In genomic region chr6:160201056-160201455, GRCh38 we compare ENCODE assay signal across 15 cellular contexts. TPM values are rescaled to one million over a fixed set of nuclear protein-coding genes. Genes with fewer than 3 reads are reported as not detected.
DNase-seq lines count a peak whose midpoint lies in the region; ATAC-seq, FAIRE-seq and TF ChIP-seq lines count a peak whose summit lies in the region.
"Had no signal": no experiment of that assay in that cellular context is flagged by ENCODE, and none has a peak within 500 bp of the region (broad histone marks: within the 10 kb centered on the region; RNA-seq: fewer than 3 reads in every experiment).

No MANE protein-coding gene starts in this region.

- H3K4me3 Mint-ChIP-seq in progenitor cell of endocrine pancreas (ENCODE audit: low read depth) = no peak overlapping the region
- H3K4me3 Mint-ChIP-seq: CD4-positive, CD25-positive, alpha-beta regulatory T cell had no signal

- 83% methylated on average over 3 of the region's 3 CpGs for WGBS in mesenchymal stem cell

- peak overlapping the region; percentile 21 for H3K27ac Mint-ChIP-seq in progenitor cell of endocrine pancreas
- H3K27ac Mint-ChIP-seq: CD4-positive, CD25-positive, alpha-beta regulatory T cell had no signal

- no peak for FAIRE-seq in GM19239 (lab: Jason Lieb, UNC)
- FAIRE-seq: GM12891, H54, K562 had no signal

- no peak overlapping the region for H2BK15ac ChIP-seq in mesenchymal stem cell (ENCODE audit: low read depth, poor library complexity, severe bottlenecking)

- no peak overlapping the region for H3K23ac ChIP-seq in mesenchymal stem cell (ENCODE audit: low read length in 2 of 2)

- peaks cover 31% of the 10 kb centered on the region for H3K4me1 Mint-ChIP-seq in progenitor cell of endocrine pancreas (ENCODE audit: low read depth)
- H3K4me1 Mint-ChIP-seq: CD4-positive, CD25-positive, alpha-beta regulatory T cell had no signal

- H3K4me3 ChIP-seq in mesenchymal stem cell (ENCODE audit: insufficient read depth in 1 of 2, low read depth in 1 of 2, low read length in 2 of 2) = no peak overlapping the region
- H3K4me3 ChIP-seq: BLaER1 treated with 17β-estradiol and CSF1 and Interleukin-3, amounts not matched to agents 10 nM and 100 nM; K562 had no signal

- H3K79me1 ChIP-seq in mesenchymal stem cell (replicated peaks; ENCODE audit: low read length, poor library complexity, severe bottlenecking) = no peaks in the 10 kb centered on the region

- no peaks in the 10 kb centered on the region for H3K27me3 Mint-ChIP-seq in progenitor cell of endocrine pancreas

- H2BK120ac ChIP-seq in mesenchymal stem cell (ENCODE audit: low read depth, low read length) = no peak overlapping the region

- H3K27me3 ChIP-seq in mesenchymal stem cell (ENCODE audit: control insufficient read depth in 1 of 2, insufficient read depth in 1 of 2, low read length in 2 of 2) = no peaks in the 10 kb centered on the region
- H3K27me3 ChIP-seq: BLaER1 treated with 17β-estradiol and CSF1 and Interleukin-3, amounts not matched to agents 10 nM and 100 nM had no signal

- H4K91ac ChIP-seq in mesenchymal stem cell (ENCODE audit: low read length) = no peak overlapping the region

- no peak overlapping the region for H3K27ac ChIP-seq in mesenchymal stem cell (ENCODE audit: low read length, poor library complexity, severe bottlenecking)
- H3K27ac ChIP-seq: BLaER1 treated with 17β-estradiol and CSF1 and Interleukin-3, amounts not matched to agents 10 nM and 100 nM had no signal

- H3K9ac ChIP-seq in mesenchymal stem cell (ENCODE audit: low read length) = no peak overlapping the region
- H3K9ac ChIP-seq: BLaER1 treated with 17β-estradiol and CSF1 and Interleukin-3, amounts not matched to agents 10 nM and 100 nM had no signal

- H2BK5ac ChIP-seq in mesenchymal stem cell (ENCODE audit: low read depth, low read length, poor library complexity, severe bottlenecking) = no peak overlapping the region

- no peaks in the 10 kb centered on the region for H3K36me3 Mint-ChIP-seq in progenitor cell of endocrine pancreas (ENCODE audit: insufficient read depth)
- H3K36me3 Mint-ChIP-seq: CD4-positive, CD25-positive, alpha-beta regulatory T cell had no signal

- no peak overlapping the region for H3K4me2 ChIP-seq in mesenchymal stem cell (ENCODE audit: low read length, poor library complexity, severe bottlenecking)
- H3K4me2 ChIP-seq: BLaER1 treated with 17β-estradiol and CSF1 and Interleukin-3, amounts not matched to agents 10 nM and 100 nM had no signal

- no peak overlapping the region for H2AFZ ChIP-seq in mesenchymal stem cell (ENCODE audit: low read depth, low read length)

- H3K4ac ChIP-seq in mesenchymal stem cell (ENCODE audit: low read depth in 1 of 2, low read length in 2 of 2) = no peak overlapping the region

- H3K9me3 Mint-ChIP-seq in progenitor cell of endocrine pancreas (ENCODE audit: low read depth) = peaks cover 11% of the 10 kb centered on the region

- no peak overlapping the region for H4K8ac ChIP-seq in mesenchymal stem cell (ENCODE audit: low read length)

- H2BK12ac ChIP-seq in mesenchymal stem cell (ENCODE audit: low read length in 2 of 2) = no peak overlapping the region

- no peak for TF ChIP-seq CTCF in progenitor cell of endocrine pancreas (IDR thresholded peaks at IDR 0.05; ENCODE audit: unreplicated experiment)

- H3K36me3 ChIP-seq in mesenchymal stem cell (ENCODE audit: control insufficient read depth in 1 of 2, insufficient read depth in 2 of 2, low read depth in 1 of 2, low read length in 2 of 2) = no peaks in the 10 kb centered on the region
- H3K36me3 ChIP-seq: BLaER1 treated with 17β-estradiol and CSF1 and Interleukin-3, amounts not matched to agents 10 nM and 100 nM had no signal

- H3K18ac ChIP-seq in mesenchymal stem cell (ENCODE audit: low read depth in 1 of 2, low read length in 2 of 2) = no peak overlapping the region

- intact Hi-C loops in left ventricle myocardium superior (cut with micrococcal nuclease) = no loop called here
- intact Hi-C loops in Right ventricle myocardium inferior (cut with DNase I) = no loop called here

- H3K9me3 ChIP-seq in mesenchymal stem cell (ENCODE audit: control insufficient read depth, low read length) = peaks cover 4% of the 10 kb centered on the region

- ATAC-seq in left ventricle myocardium superior (peak; percentile 63), Right ventricle myocardium inferior (no peak)
- ATAC-seq: K562 had no signal

- no peak for DNase-seq in left ventricle myocardium superior
- no peak for DNase-seq in Right ventricle myocardium inferior (ENCODE audit: missing footprints)
- no peak for DNase-seq in mesenchymal stem cell
- no peak for DNase-seq in progenitor cell of endocrine pancreas (ENCODE audit: low spot score, unreplicated experiment)
- no peak for DNase-seq in GM19239 (ENCODE audit: insufficient read length, low spot score)
- no peak for DNase-seq in COLO668 (lab: John Stamatoyannopoulos, UW; ENCODE audit: unreplicated experiment)
- DNase-seq in GM19240 (ENCODE audit: insufficient read length, low spot score) = no peak
- DNase-seq: ACHN; CD4-positive, CD25-positive, alpha-beta regulatory T cell; DMS79 had no signal

- H3K4me1 ChIP-seq in mesenchymal stem cell (ENCODE audit: control insufficient read depth, insufficient read depth, low read depth, low read length) = peaks cover 7% of the 10 kb centered on the region

- H2AK5ac ChIP-seq in mesenchymal stem cell (ENCODE audit: low read length, severe bottlenecking) = peak overlapping the region; percentile 42

- H3K14ac ChIP-seq in mesenchymal stem cell (ENCODE audit: low read length in 2 of 2) = no peak overlapping the region

RNA-seq across cellular contexts. Expression of gene SLC22A2, which starts 57.6 kb away (rescaled TPM):
- total RNA-seq in left ventricle myocardium superior = not detected
- total RNA-seq in Right ventricle myocardium inferior = not detected
- polyA plus RNA-seq in mesenchymal stem cell (2013, experiment 1 of 2) = not detected
- not detected for polyA plus RNA-seq in mesenchymal stem cell (2013, experiment 2 of 2)
- not detected in 2 replicates for total RNA-seq in progenitor cell of endocrine pancreas
- total RNA-seq: CD4-positive, CD25-positive, alpha-beta regulatory T cell; G401; K562 had no signal
- polyA plus RNA-seq: CD4-positive, CD25-positive, alpha-beta regulatory T cell; K562 had no signal
